2 cellular contexts compared by ENCODE assay signal in genomic region chr11:37533087-37533486, GRCh38.
TF ChIP-seq lines count a peak whose summit lies in the region.

No MANE protein-coding gene starts in this region.

TF ChIP-seq in HepG2, 621 proteins besides CTCF, POLR2A, EP300 and RAD21 (continued from another document):
- TF ChIP-seq ZNF639 (CRISPR knock-in tag; conservative IDR thresholded peaks at IDR 0.05) (no peak), DBP (CRISPR knock-in tag; IDR thresholded peaks at IDR 0.05; ENCODE audit: not compliant biosample characterization) (no peak), MAFK (conservative IDR thresholded peaks at IDR 0.05 in 1 of 2, IDR thresholded peaks at IDR 0.05 in 1 of 2; ENCODE audit: low read length in 2 of 2) (peak; percentile 74 to 90), TFDP1 (CRISPR knock-in tag; IDR thresholded peaks at IDR 0.05; ENCODE audit: borderline replicate concordance) (no peak), RNF219 (CRISPR knock-in tag; IDR thresholded peaks at IDR 0.05) (no peak), ZNF562 (CRISPR knock-in tag; IDR thresholded peaks at IDR 0.05; ENCODE audit: borderline replicate concordance) (no peak), RXRB (CRISPR knock-in tag; IDR thresholded peaks at IDR 0.05; ENCODE audit: borderline replicate concordance) (no peak)

TF ChIP-seq in K562, 482 proteins besides CTCF, POLR2A, EP300 and RAD21 (continued from another document):
- no peak for TF ChIP-seq ZBTB7A (IDR thresholded peaks at IDR 0.05; ENCODE audit: borderline replicate concordance, control insufficient read depth, low read depth, low read length)
- TF ChIP-seq ETV1 (tag; conservative IDR thresholded peaks at IDR 0.05; ENCODE audit: low read depth), result no peak
- peak; percentile 52 for TF ChIP-seq MAFG (tag; conservative IDR thresholded peaks at IDR 0.05)
- TF ChIP-seq ZC3H4 (CRISPR knock-in tag; IDR thresholded peaks at IDR 0.05; ENCODE audit: borderline replicate concordance), result no peak
- TF ChIP-seq C11orf30 (IDR thresholded peaks at IDR 0.05; ENCODE audit: low read depth), result 0 out of 2 replicates have a peak, but pooled peaks have one; percentile 25
- TF ChIP-seq PKNOX1 (IDR thresholded peaks at IDR 0.05), result no peak
- TF ChIP-seq ZNF121 (CRISPR knock-in tag; conservative IDR thresholded peaks at IDR 0.05), result no peak
- no peak for TF ChIP-seq HMG20A (CRISPR knock-in tag; conservative IDR thresholded peaks at IDR 0.05)
- TF ChIP-seq ZNF224 (CRISPR knock-in tag; IDR thresholded peaks at IDR 0.05), result no peak
- TF ChIP-seq MAFK (IDR thresholded peaks at IDR 0.05; ENCODE audit: low read length), result peak; percentile 13; the same call in 1 of the 2 replicates
- peak; percentile 15; the same call in 1 of the 2 replicates for TF ChIP-seq MAFF (IDR thresholded peaks at IDR 0.05; ENCODE audit: low read length)
- TF ChIP-seq ZNF197 (CRISPR knock-in tag; IDR thresholded peaks at IDR 0.05; ENCODE audit: low read depth), result no peak
- TF ChIP-seq ZNF766 (CRISPR knock-in tag; conservative IDR thresholded peaks at IDR 0.05), result no peak
